In the genomic region with DNA sequence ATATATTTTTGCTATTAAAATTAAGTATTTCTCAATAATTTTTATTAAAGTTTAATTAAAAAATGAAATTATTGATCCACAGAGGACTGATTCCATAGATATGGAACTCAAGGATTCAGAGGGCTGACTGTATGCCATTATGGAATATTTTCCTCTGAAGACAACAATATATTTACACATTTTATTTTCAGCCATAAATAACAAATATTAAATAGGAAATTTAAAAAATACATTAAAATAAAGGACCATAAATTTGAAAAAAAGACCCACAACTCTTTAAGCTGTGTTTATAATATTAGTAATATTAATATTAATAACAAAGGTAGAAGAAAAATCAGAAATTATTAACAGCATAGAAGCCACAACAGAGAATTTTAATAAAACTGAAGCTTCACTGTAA, we compare ENCODE assay signal across 33 cellular contexts. TPM values are rescaled to one million over a fixed set of nuclear protein-coding genes. Genes with fewer than 3 reads are reported as not detected.
"Had no signal": no experiment of that assay in that cellular context is flagged by ENCODE, and none has a peak within 500 bp of the region (broad histone marks: within the 10 kb centered on the region; RNA-seq: fewer than 3 reads in every experiment).

No MANE protein-coding gene starts in this region.

- H3K9me3 ChIP-seq: colonic mucosa, heart right ventricle, lower lobe of right lung, mucosa of descending colon, ovary, psoas muscle, sigmoid colon, suprapubic skin, transverse colon, upper lobe of right lung, uterus had no signal

- H3K27me3 ChIP-seq: colonic mucosa, heart right ventricle, ovary, sigmoid colon, suprapubic skin, transverse colon, upper lobe of right lung, uterus had no signal

- H3K27ac Mint-ChIP-seq: dendritic cell treated with granulocyte-macrophage colony-stimulating factor and Interleukin-4, amounts not matched to agents 40 ng/mL and 50 ng/mL, for 4 days; endodermal cell; naive B cell; stimulated activated naive B cell treated with anti-CD40 and anti-IgM and Interleukin-4, amounts not matched to agents 10 μg/mL and 1 μg/mL and 100 μg/mL, for 72 hours; stimulated activated naive CD8-positive, alpha-beta T cell treated with anti-CD3 and anti-CD28 coated beads, Interleukin-15, amount 100 ng/mL, for 72 hours had no signal

- H3K4me3 Mint-ChIP-seq: dendritic cell treated with granulocyte-macrophage colony-stimulating factor and Interleukin-4, amounts not matched to agents 40 ng/mL and 50 ng/mL, for 4 days; endodermal cell; naive B cell; natural killer cell treated with Interleukin-12 subunit alpha and Interleukin-12 subunit beta and Interleukin-15 and Interleukin-18, amount 100 ng/mL, for 72 hours; stimulated activated naive B cell treated with anti-CD40 and anti-IgM and Interleukin-4, amounts not matched to agents 10 μg/mL and 1 μg/mL and 100 μg/mL, for 72 hours; stimulated activated naive CD8-positive, alpha-beta T cell treated with anti-CD3 and anti-CD28 coated beads, Interleukin-15, amount 100 ng/mL, for 72 hours had no signal

- DNase-seq: colonic mucosa; effector CD8-positive, alpha-beta T cell; endodermal cell; glutamatergic neuron; heart right ventricle; hippocampal formation; kidney glomerular epithelial cell; left ventricle myocardium superior; lower lobe of right lung; mucosa of descending colon; naive B cell; ovary; posterior cingulate gyrus; psoas muscle; right cardiac atrium; sigmoid colon; stimulated activated CD4-positive, alpha-beta T cell treated with anti-CD3 and anti-CD28 coated beads, Interleukin-2, amount 100 ng/mL, for 48 hours; stimulated activated naive B cell treated with anti-CD40 and anti-IgM and Interleukin-4, amounts not matched to agents 10 μg/mL and 1 μg/mL and 100 μg/mL, for 72 hours; stimulated activated naive CD8-positive, alpha-beta T cell treated with anti-CD3 and anti-CD28 coated beads, Interleukin-15, amount 100 ng/mL, for 72 hours; transverse colon; upper lobe of right lung; uterus had no signal

- ATAC-seq: esophagus mucosa; heart right ventricle; left ventricle myocardium superior; lower lobe of right lung; mucosa of descending colon; psoas muscle; right cardiac atrium; stimulated activated naive B cell treated with anti-CD40 and anti-IgM and Interleukin-4, amounts not matched to agents 10 μg/mL and 1 μg/mL and 100 μg/mL, for 72 hours; stimulated activated naive CD8-positive, alpha-beta T cell treated with anti-CD3 and anti-CD28 coated beads, Interleukin-15, amount 100 ng/mL, for 72 hours; upper lobe of right lung had no signal

- H3K9me3 Mint-ChIP-seq: dendritic cell treated with granulocyte-macrophage colony-stimulating factor and Interleukin-4, amounts not matched to agents 40 ng/mL and 50 ng/mL, for 4 days; endodermal cell; naive B cell; natural killer cell treated with Interleukin-12 subunit alpha and Interleukin-12 subunit beta and Interleukin-15 and Interleukin-18, amount 100 ng/mL, for 72 hours; stimulated activated naive B cell treated with anti-CD40 and anti-IgM and Interleukin-4, amounts not matched to agents 10 μg/mL and 1 μg/mL and 100 μg/mL, for 72 hours; stimulated activated naive CD8-positive, alpha-beta T cell treated with anti-CD3 and anti-CD28 coated beads, Interleukin-15, amount 100 ng/mL, for 72 hours had no signal

- H3K27ac ChIP-seq: colonic mucosa, epithelial cell of prostate, foreskin keratinocyte, heart right ventricle, lower lobe of right lung, ovary, psoas muscle, sigmoid colon, skin epidermis, suprapubic skin, transverse colon, upper lobe of right lung, uterus had no signal

- H3K36me3 Mint-ChIP-seq: naive B cell; natural killer cell treated with Interleukin-12 subunit alpha and Interleukin-12 subunit beta and Interleukin-15 and Interleukin-18, amount 100 ng/mL, for 72 hours; stimulated activated naive B cell treated with anti-CD40 and anti-IgM and Interleukin-4, amounts not matched to agents 10 μg/mL and 1 μg/mL and 100 μg/mL, for 72 hours had no signal

- H3K4me1 ChIP-seq: colonic mucosa, heart right ventricle, lower lobe of right lung, psoas muscle, suprapubic skin, transverse colon, upper lobe of right lung, uterus had no signal

- H3K36me3 ChIP-seq: colonic mucosa, heart right ventricle, lower lobe of right lung, ovary, sigmoid colon, suprapubic skin, transverse colon, upper lobe of right lung, uterus had no signal

- H3K27me3 Mint-ChIP-seq: dendritic cell treated with granulocyte-macrophage colony-stimulating factor and Interleukin-4, amounts not matched to agents 40 ng/mL and 50 ng/mL, for 4 days; natural killer cell treated with Interleukin-12 subunit alpha and Interleukin-12 subunit beta and Interleukin-15 and Interleukin-18, amount 100 ng/mL, for 72 hours had no signal

- H3K4me1 Mint-ChIP-seq: endodermal cell; naive B cell; stimulated activated naive B cell treated with anti-CD40 and anti-IgM and Interleukin-4, amounts not matched to agents 10 μg/mL and 1 μg/mL and 100 μg/mL, for 72 hours; stimulated activated naive CD8-positive, alpha-beta T cell treated with anti-CD3 and anti-CD28 coated beads, Interleukin-15, amount 100 ng/mL, for 72 hours had no signal

- FAIRE-seq: islet of Langerhans had no signal

- H3K4me3 ChIP-seq: colonic mucosa, heart right ventricle, lower lobe of right lung, mucosa of descending colon, ovary, psoas muscle, sigmoid colon, skin epidermis, suprapubic skin, transverse colon, upper lobe of right lung, uterus had no signal

RNA-seq across cellular contexts. Expression of gene RGS13, which starts 18.2 kb away (rescaled TPM):
- total RNA-seq: chondrocyte, endodermal cell, esophagus mucosa, fibroblast of lung, foreskin keratinocyte, left ventricle myocardium superior, renal cortical epithelial cell had no signal
- polyA plus RNA-seq: fibroblast of lung, foreskin keratinocyte had no signal
